1 cellular context compared by ENCODE assay signal in the genomic region with DNA sequence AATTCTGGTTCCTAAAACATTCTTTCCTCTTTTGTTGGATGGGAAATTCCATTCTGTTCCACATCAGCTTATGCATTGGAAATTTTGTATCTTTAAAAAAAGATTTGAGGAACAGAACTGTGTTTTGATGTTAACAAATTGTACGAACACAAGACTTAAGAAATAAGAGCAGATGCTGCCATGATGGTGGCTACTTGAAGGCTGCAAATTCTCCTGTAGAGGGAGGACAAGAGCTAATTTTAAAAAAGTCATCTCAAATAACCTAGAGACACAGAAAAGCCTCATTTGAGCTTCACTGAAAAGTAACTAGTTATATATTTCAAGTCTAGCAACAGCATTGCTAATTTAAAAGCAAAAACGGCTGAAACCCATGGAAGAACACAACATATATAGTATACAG.
TF ChIP-seq lines count a peak whose summit lies in the region.

No MANE protein-coding gene starts in this region.

TF ChIP-seq in H1, 55 proteins besides CTCF, POLR2A, EP300 and RAD21:
- TF ChIP-seq POLR2AphosphoS5 (IDR thresholded peaks at IDR 0.05; ENCODE audit: low read depth, low read length) (no peak), YY1 (IDR thresholded peaks at IDR 0.05; ENCODE audit: low read depth, low read length) (peak; percentile 30; the same call in 1 of the 2 replicates), FOSL1 (IDR thresholded peaks at IDR 0.05; ENCODE audit: insufficient read depth, low read depth, low read length) (no peak), NANOG (IDR thresholded peaks at IDR 0.05; ENCODE audit: insufficient read depth, low read depth, low read length, poor library complexity, severe bottlenecking) (no peak)
